8 cellular contexts compared by ENCODE assay signal in the genomic region with DNA sequence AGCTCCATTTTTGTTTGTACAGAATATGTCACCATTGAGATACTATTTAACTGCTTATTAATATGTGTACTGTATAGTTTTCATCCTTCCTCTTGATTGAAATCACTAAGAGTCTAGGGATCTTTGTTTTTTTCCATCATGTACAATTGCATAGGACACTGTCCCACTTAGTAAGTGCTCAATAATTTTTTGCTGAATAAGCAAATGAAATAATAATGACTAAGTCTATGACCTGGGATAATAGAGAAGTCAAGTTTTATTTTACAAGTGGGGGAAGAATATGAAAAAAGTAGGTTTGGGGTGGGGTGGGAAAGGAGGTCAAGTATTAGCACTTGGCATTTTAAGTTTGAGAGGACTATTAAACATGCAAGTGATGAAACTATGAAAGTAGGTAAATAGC. TPM values are rescaled to one million over a fixed set of nuclear protein-coding genes. Genes with fewer than 3 reads are reported as not detected.
"Had no signal": no experiment of that assay in that cellular context is flagged by ENCODE, and none has a peak within 500 bp of the region (broad histone marks: within the 10 kb centered on the region; RNA-seq: fewer than 3 reads in every experiment).

No MANE protein-coding gene starts in this region.

- H3K4me3 ChIP-seq: GM23248 had no signal

- DNase-seq: GM23248, GOT3, H9, HCEC 1CT, Karpas-422 had no signal

- H3K9ac ChIP-seq: GM23248, KMS-11 had no signal

- H3K27ac ChIP-seq: GM23248, HL-60, KMS-11 had no signal

- H2AFZ ChIP-seq: GM23248 had no signal

- FAIRE-seq: H54 had no signal

- H3K4me2 ChIP-seq: KMS-11 had no signal

RNA-seq across cellular contexts. Expression of a gene that starts 4.5 kb away (rescaled TPM):
- total RNA-seq: GM23248, H9 had no signal
